Comparison of ENCODE assay signal across 1 cellular context in genomic region chr11:119371778-119372182, GRCh38.
TF ChIP-seq lines count a peak whose summit lies in the region.

No MANE protein-coding gene starts in this region.

TF ChIP-seq in neural cell, 6 proteins besides CTCF, POLR2A, EP300 and RAD21:
- TF ChIP-seq MXI1 (conservative IDR thresholded peaks at IDR 0.05; ENCODE audit: poor library complexity, severe bottlenecking) (no peak), POLR2AphosphoS5 (IDR thresholded peaks at IDR 0.05) (no peak), TAF1 (IDR thresholded peaks at IDR 0.05; ENCODE audit: low read depth) (no peak), EZH2 (IDR thresholded peaks at IDR 0.05; ENCODE audit: borderline replicate concordance, insufficient read depth, low read length, poor library complexity, severe bottlenecking) (no peak), REST (IDR thresholded peaks at IDR 0.05; ENCODE audit: borderline replicate concordance) (no peak), SMC3 (conservative IDR thresholded peaks at IDR 0.05; ENCODE audit: poor library complexity) (no peak)
